20 cellular contexts compared by ENCODE assay signal in the genomic region with DNA sequence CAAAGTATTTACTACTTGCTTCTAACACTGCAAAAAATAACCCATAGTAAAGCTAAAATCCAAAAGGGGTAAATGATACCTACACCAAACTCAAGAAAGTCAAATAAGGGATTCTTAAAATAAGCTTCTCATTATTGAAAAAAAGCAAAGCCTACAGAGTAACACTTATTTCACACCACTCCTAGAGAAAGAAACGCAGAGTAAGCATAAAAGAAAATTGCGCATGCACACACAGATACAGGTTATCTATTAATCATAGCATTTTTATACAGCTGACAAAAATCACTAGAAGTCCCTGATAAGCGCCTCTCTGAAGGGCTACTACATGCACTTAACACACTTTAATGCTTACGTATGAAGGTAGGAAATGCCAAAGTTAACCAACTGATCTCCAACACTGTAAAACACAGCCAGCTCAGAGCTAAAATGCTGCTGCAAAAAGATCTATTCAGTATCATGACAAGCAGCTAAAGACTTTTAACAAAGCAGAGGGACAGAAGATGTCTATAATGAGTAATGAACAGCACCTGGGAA. TPM values are rescaled to one million over a fixed set of nuclear protein-coding genes. Genes with fewer than 3 reads are reported as not detected.
DNase-seq lines count a peak whose midpoint lies in the region; ATAC-seq and TF ChIP-seq lines count a peak whose summit lies in the region.
"Had no signal": no experiment of that assay in that cellular context is flagged by ENCODE, and none has a peak within 500 bp of the region (broad histone marks: within the 10 kb centered on the region; RNA-seq: fewer than 3 reads in every experiment).

No MANE protein-coding gene starts in this region.

- H3K9me3 Mint-ChIP-seq in H9 (no peaks in the 10 kb centered on the region), brain (peaks cover 0 to 5% (median 3%) of the 10 kb centered on the region in 5 experiments)
- H3K9me3 Mint-ChIP-seq: CD4-positive, CD25-positive, alpha-beta regulatory T cell had no signal

- DNase-seq in H9, result no peak
- no peak for DNase-seq in left lung
- DNase-seq in omental fat pad (ENCODE audit: low spot score), result no peak
- DNase-seq in mesenchymal stem cell, result no peak
- no peak for DNase-seq in NCI-H82 treated with DMSO at 0.1 percent for 48 hours (lab: John Stamatoyannopoulos, UW; ENCODE audit: unreplicated experiment)
- no peak for DNase-seq in activated CD8-positive, alpha-beta memory T cell treated with anti-CD3 and anti-CD28 coated beads, Interleukin-2, amount 50 U/mL, for 48 hours
- DNase-seq: BE2C; CD4-positive, CD25-positive, alpha-beta regulatory T cell; COR-L47; DMS 273 treated with DMSO at 0.1 percent for 48 hours; GDM1; KG1; NCI-H1417 treated with DMSO at 0.1 percent for 48 hours; NCI-H187 treated with DMSO at 0.1 percent for 48 hours; NCI-H2171; NCI-H69; SHP77 had no signal

- H3K18ac ChIP-seq in H9 (ENCODE audit: insufficient read length, low read depth, low read length), result no peak overlapping the region
- no peak overlapping the region for H3K18ac ChIP-seq in mesenchymal stem cell (ENCODE audit: low read depth in 1 of 2, low read length in 2 of 2)

- H3K14ac ChIP-seq in H9 (ENCODE audit: insufficient read depth, low read length), result no peak overlapping the region
- peak overlapping the region in 1 of 2 experiments; percentile 29 for H3K14ac ChIP-seq in mesenchymal stem cell (ENCODE audit: low read length in 2 of 2)

- no peaks in the 10 kb centered on the region for H4K20me1 ChIP-seq in H9 (ENCODE audit: control insufficient read depth, insufficient read depth, insufficient read length)

- no peak overlapping the region for H4K8ac ChIP-seq in H9 (replicated peaks; ENCODE audit: insufficient read length, low read depth, low read length)
- H4K8ac ChIP-seq in mesenchymal stem cell (ENCODE audit: low read length), result no peak overlapping the region

- no peak overlapping the region for H3K56ac ChIP-seq in H9 (ENCODE audit: insufficient read length, low read depth, low read length)

- H3K27ac Mint-ChIP-seq in H9, result no peak overlapping the region
- H3K27ac Mint-ChIP-seq in brain, result peak overlapping the region in 4 of 5 experiments; percentile 33 to 82 (median 54)
- H3K27ac Mint-ChIP-seq: CD4-positive, CD25-positive, alpha-beta regulatory T cell had no signal

- H2BK120ac ChIP-seq in H9 (ENCODE audit: low read depth, low read length, poor library complexity, severe bottlenecking) (no peak overlapping the region), mesenchymal stem cell (ENCODE audit: low read depth, low read length) (no peak overlapping the region)

- H2BK12ac ChIP-seq in H9 (ENCODE audit: insufficient read length, low read depth, low read length) (no peak overlapping the region), mesenchymal stem cell (ENCODE audit: low read length in 2 of 2) (peak overlapping the region in 1 of 2 experiments; percentile 65)

- no peak overlapping the region for H2BK5ac ChIP-seq in H9 (ENCODE audit: insufficient read length, low read length)
- H2BK5ac ChIP-seq in mesenchymal stem cell (ENCODE audit: low read depth, low read length, poor library complexity, severe bottlenecking), result no peak overlapping the region

- H2AFZ ChIP-seq in H9 (ENCODE audit: low read length) (no peak overlapping the region), mesenchymal stem cell (ENCODE audit: low read depth, low read length) (no peak overlapping the region)

- H3K4ac ChIP-seq in H9 (ENCODE audit: low read depth, low read length), result no peak overlapping the region
- no peak overlapping the region for H3K4ac ChIP-seq in mesenchymal stem cell (ENCODE audit: low read depth in 1 of 2, low read length in 2 of 2)

- H3K23ac ChIP-seq in H9 (ENCODE audit: insufficient read length, low read depth, low read length) (no peak overlapping the region), mesenchymal stem cell (ENCODE audit: low read length in 2 of 2) (peak overlapping the region in 1 of 2 experiments; percentile 31)

- H3K4me2 ChIP-seq in H9 (ENCODE audit: insufficient read depth, insufficient read length, low read length) (no peak overlapping the region), mesenchymal stem cell (ENCODE audit: low read length, poor library complexity, severe bottlenecking) (no peak overlapping the region)

- H2BK20ac ChIP-seq in H9 (ENCODE audit: low read depth, low read length, poor library complexity, severe bottlenecking), result no peak overlapping the region

- H3K36me3 Mint-ChIP-seq in H9 (ENCODE audit: insufficient read depth in 1 of 3, low read depth in 3 of 3) (no peaks in the 10 kb centered on the region), brain (peaks cover 12% of the 10 kb centered on the region)
- H3K36me3 Mint-ChIP-seq: CD4-positive, CD25-positive, alpha-beta regulatory T cell had no signal

- no peaks in the 10 kb centered on the region for H3K27me3 ChIP-seq in H9 (ENCODE audit: insufficient read depth, low read length)
- H3K27me3 ChIP-seq in left lung, result no peaks in the 10 kb centered on the region
- H3K27me3 ChIP-seq in mesenchymal stem cell (ENCODE audit: control insufficient read depth in 1 of 2, insufficient read depth in 1 of 2, low read length in 2 of 2), result no peaks in the 10 kb centered on the region
- H3K27me3 ChIP-seq: BE2C had no signal

- H2AK5ac ChIP-seq in H9 (ENCODE audit: insufficient read length, low read length), result no peak overlapping the region
- no peak overlapping the region for H2AK5ac ChIP-seq in mesenchymal stem cell (ENCODE audit: low read length, severe bottlenecking)

- H3K4me1 ChIP-seq in H9 (ENCODE audit: insufficient read depth, low read length), result peaks cover 7% of the 10 kb centered on the region
- peaks cover 15 to 27% of the 10 kb centered on the region in 2 donors for H3K4me1 ChIP-seq in left lung
- H3K4me1 ChIP-seq in mesenchymal stem cell (ENCODE audit: control insufficient read depth, insufficient read depth, low read depth, low read length), result peaks cover 6% of the 10 kb centered on the region

- H3K27ac ChIP-seq in H9 (ENCODE audit: insufficient read length, low read depth, low read length), result no peak overlapping the region
- H3K27ac ChIP-seq in left lung, result peak overlapping the region; percentile 22 to 31
- H3K27ac ChIP-seq in mesenchymal stem cell (ENCODE audit: low read length, poor library complexity, severe bottlenecking), result no peak overlapping the region

- intact Hi-C loops in left lung (cut with DNase I), result no loop called here

- H3K79me1 ChIP-seq in H9 (ENCODE audit: insufficient read depth, low read depth, low read length, poor library complexity, severe bottlenecking) (peaks cover 5% of the 10 kb centered on the region), mesenchymal stem cell (replicated peaks; ENCODE audit: low read length, poor library complexity, severe bottlenecking) (peaks cover 22% of the 10 kb centered on the region)

- H3K36me3 ChIP-seq in left lung (no peaks in the 10 kb centered on the region), mesenchymal stem cell (ENCODE audit: control insufficient read depth in 1 of 2, insufficient read depth in 2 of 2, low read depth in 1 of 2, low read length in 2 of 2) (no peaks in the 10 kb centered on the region)
- H3K36me3 ChIP-seq: BE2C had no signal

- H3K27me3 Mint-ChIP-seq in H9 (ENCODE audit: low read depth) (no peaks in the 10 kb centered on the region), brain (peaks cover 3% of the 10 kb centered on the region)

- peaks cover 23% of the 10 kb centered on the region; the same call in 1 of the 2 replicates for H3K79me2 ChIP-seq in H9 (ENCODE audit: insufficient read depth, low read length)

- TF ChIP-seq CTCF in H9 (conservative IDR thresholded peaks at IDR 0.05) (no peak), brain (conservative IDR thresholded peaks at IDR 0.05) (no peak), left lung (IDR thresholded peaks at IDR 0.05) (no peak), omental fat pad (IDR thresholded peaks at IDR 0.05) (no peak)

- WGBS in H9 (ENCODE audit: extremely low coverage, insufficient read length, low lambda C conversion rate), result no CpG with 5 or more reads among the region's 4 CpGs
- 94% methylated on average over 4 of the region's 4 CpGs for WGBS in mesenchymal stem cell

- no peak overlapping the region for H2BK15ac ChIP-seq in H9 (ENCODE audit: low read depth, low read length)
- H2BK15ac ChIP-seq in mesenchymal stem cell (ENCODE audit: low read depth, poor library complexity, severe bottlenecking), result no peak overlapping the region

- peak overlapping the region; percentile 3 for H3T11ph ChIP-seq in H9 (ENCODE audit: low read length)

- H4K91ac ChIP-seq in H9 (ENCODE audit: insufficient read length, low read depth, low read length) (no peak overlapping the region), mesenchymal stem cell (ENCODE audit: low read length) (no peak overlapping the region)

- ATAC-seq in left lung (peak; percentile 86), omental fat pad (ENCODE audit: low FRiP score) (peak; percentile 41), GM18907 (IDR thresholded peaks at IDR 0.05; ENCODE audit: unreplicated experiment) (no peak)
- ATAC-seq: GM12878 had no signal

- H3K9ac ChIP-seq in H9 (ENCODE audit: extremely low read depth, insufficient read length, low read length) (no peak overlapping the region), mesenchymal stem cell (ENCODE audit: low read length) (no peak overlapping the region)

- no peak overlapping the region for H3K4me3 ChIP-seq in left lung
- H3K4me3 ChIP-seq in mesenchymal stem cell (ENCODE audit: insufficient read depth in 1 of 2, low read depth in 1 of 2, low read length in 2 of 2), result no peak overlapping the region
- H3K4me3 ChIP-seq: GM12878 had no signal

- H4K5ac ChIP-seq in H9 (ENCODE audit: insufficient read length, low read depth, low read length), result no peak overlapping the region

- no peak overlapping the region for H3K4me3 Mint-ChIP-seq in H9
- H3K4me3 Mint-ChIP-seq in brain, result peak overlapping the region in 4 of 5 experiments; percentile 42 to 55 (median 48)
- H3K4me3 Mint-ChIP-seq: CD4-positive, CD25-positive, alpha-beta regulatory T cell had no signal

- H3K9me3 ChIP-seq in H9 (ENCODE audit: control insufficient read depth, low read depth, low read length) (no peaks in the 10 kb centered on the region), left lung (no peaks in the 10 kb centered on the region), mesenchymal stem cell (ENCODE audit: control insufficient read depth, low read length) (no peaks in the 10 kb centered on the region)
- H3K9me3 ChIP-seq: BE2C had no signal

- H3K4me1 Mint-ChIP-seq in H9 (peaks cover 60 to 70% of the 10 kb centered on the region in 2 experiments), brain (peaks cover 91% of the 10 kb centered on the region)
- H3K4me1 Mint-ChIP-seq: CD4-positive, CD25-positive, alpha-beta regulatory T cell had no signal

- no peaks in the 10 kb centered on the region for H3K23me2 ChIP-seq in H9 (ENCODE audit: insufficient read length, low read depth, low read length, poor library complexity, severe bottlenecking)

RNA-seq across cellular contexts. Expression of gene RBFOX2, which starts 14.0 kb away (rescaled TPM):
- total RNA-seq in H9 (2021), result 82.3 and 84.7 TPM in 2 replicates
- 67.0 TPM for polyA plus RNA-seq in brain (ENCODE audit: insufficient read depth, low read depth, low replicate concordance)
- total RNA-seq in left lung, result 10 to 100 TPM; 63.1 to 91.3 TPM
- 10 to 100 TPM; 41.2 to 80.7 (median 60.1) TPM for total RNA-seq in omental fat pad
- 115 TPM for polyA plus RNA-seq in mesenchymal stem cell (2013, experiment 1 of 2)
- polyA plus RNA-seq in mesenchymal stem cell (2013, experiment 2 of 2), result 114 TPM

Comparison
In these comparisons a context has a peak if more than half of its experiments do, and no peak if none do; other contexts are left out.
1. H3K27ac ChIP-seq: peak in left lung (2 of 2); none in H9 (single experiment) and mesenchymal stem cell (single experiment).
2. H3K27ac Mint-ChIP-seq: peak in brain (4 of 5); none in H9 (0 of 3).
3. H3K4me3 Mint-ChIP-seq: peak in brain (4 of 5); none in H9 (0 of 2).